Comparison of ENCODE assay signal across 8 cellular contexts in the genomic region with DNA sequence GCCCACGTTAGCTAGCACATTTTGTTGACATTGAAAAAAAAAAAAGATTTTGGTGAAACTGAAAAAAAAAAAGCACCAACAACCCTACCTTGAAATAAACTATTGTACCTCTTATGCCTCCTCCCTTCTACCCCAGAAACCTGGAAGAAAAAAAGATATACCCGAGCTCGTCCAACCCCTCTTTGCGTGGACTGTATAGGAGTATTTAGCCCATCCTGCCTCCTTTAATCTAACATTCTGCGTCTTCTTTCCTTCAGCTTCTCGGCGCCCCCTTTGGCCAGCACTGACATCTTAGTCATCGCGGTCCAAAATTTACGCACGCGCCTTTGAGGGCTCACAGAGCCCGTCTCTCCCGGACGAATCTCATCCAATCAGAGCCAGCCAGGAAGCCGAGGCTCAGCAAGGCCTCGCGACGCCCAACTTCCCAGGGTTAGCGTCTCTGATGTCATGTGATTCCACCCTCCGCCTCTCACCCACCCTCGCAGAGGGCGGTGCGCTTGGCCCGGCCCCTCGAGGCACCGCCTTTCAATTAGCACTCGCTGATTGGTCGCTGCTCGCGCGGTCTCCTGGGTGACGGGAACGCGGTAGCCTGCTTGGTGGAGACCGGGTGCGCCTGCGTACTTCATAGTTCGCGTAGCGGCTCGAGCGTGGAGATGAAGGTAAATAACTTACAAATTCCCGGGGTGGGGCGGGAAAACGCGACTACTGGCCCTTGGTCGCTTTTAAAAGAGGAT. TPM values are rescaled to one million over a fixed set of nuclear protein-coding genes. Genes with fewer than 3 reads are reported as not detected.
A peak's percentile ranks its signal among the peaks of the same experiment; 100 is the strongest.
DNase-seq lines count a peak whose midpoint lies in the region; ATAC-seq and TF ChIP-seq lines count a peak whose summit lies in the region.

A gene (plus strand): TSS at position 625 of the 734 bp plus-strand sequence. CDS start 29 bp downstream, at position 654.

- no peaks in the 10 kb centered on the region for H3K4me1 Mint-ChIP-seq in nephron
- peaks cover 10% of the 10 kb centered on the region for H3K4me1 Mint-ChIP-seq in stimulated activated naive CD8-positive, alpha-beta T cell treated with anti-CD3 and anti-CD28 coated beads, Interleukin-15, amount 100 ng/mL, for 72 hours

- H3K27me3 Mint-ChIP-seq in nephron (ENCODE audit: low read depth), result peaks cover 5% of the 10 kb centered on the region
- H3K27me3 Mint-ChIP-seq in stimulated activated naive CD8-positive, alpha-beta T cell treated with anti-CD3 and anti-CD28 coated beads, Interleukin-15, amount 100 ng/mL, for 72 hours, result peaks cover 7% of the 10 kb centered on the region

- TF ChIP-seq CTCF in RWPE2 (IDR thresholded peaks at IDR 0.05; ENCODE audit: poor library complexity, severe bottlenecking) (peak; percentile 62), fibroblast of the aortic adventitia (IDR thresholded peaks at IDR 0.05; ENCODE audit: insufficient read depth, low read length) (peak; percentile 57), nephron (IDR thresholded peaks at IDR 0.05; ENCODE audit: unreplicated experiment in 3 of 3) (peak; percentile 47 to 67 (median 49))

- H3K36me3 ChIP-seq in RWPE2 (ENCODE audit: low read depth), result peaks cover 4% of the 10 kb centered on the region; the same call in 1 of the 2 replicates

- peak within 1 kb of the TSS; percentile 70 for H3K4me3 ChIP-seq in RWPE2 (ENCODE audit: severe bottlenecking)
- H3K4me3 ChIP-seq in fibroblast of the aortic adventitia (ENCODE audit: low read depth, low read length), result peak within 1 kb of the TSS; percentile 97

- H3K9me3 ChIP-seq in RWPE2 (ENCODE audit: severe bottlenecking), result no peaks in the 10 kb centered on the region

- peak within 1 kb of the TSS in 1 of 3 experiments; percentile 43 for H3K27ac Mint-ChIP-seq in nephron
- H3K27ac Mint-ChIP-seq in stimulated activated naive CD8-positive, alpha-beta T cell treated with anti-CD3 and anti-CD28 coated beads, Interleukin-15, amount 100 ng/mL, for 72 hours, result no peak within 1 kb of the TSS

- no peaks in the 10 kb centered on the region for H3K27me3 ChIP-seq in RWPE2 (ENCODE audit: insufficient read depth, poor library complexity, severe bottlenecking)

- no peaks in the 10 kb centered on the region for H3K36me3 Mint-ChIP-seq in nephron (ENCODE audit: low read depth)

- H3K27ac ChIP-seq in RWPE2 (ENCODE audit: poor library complexity, severe bottlenecking), result no peak within 1 kb of the TSS

- peak; percentile 99 for ATAC-seq in RWPE2 (ENCODE audit: low read depth)
- peak; percentile 99 for ATAC-seq in stimulated activated naive CD8-positive, alpha-beta T cell treated with anti-CD3 and anti-CD28 coated beads, Interleukin-15, amount 100 ng/mL, for 72 hours

- peaks cover 3% of the 10 kb centered on the region for H3K4me1 ChIP-seq in RWPE2 (ENCODE audit: insufficient read depth, poor library complexity, severe bottlenecking)

- no peak within 1 kb of the TSS for H3K4me3 Mint-ChIP-seq in nephron
- H3K4me3 Mint-ChIP-seq in stimulated activated naive CD8-positive, alpha-beta T cell treated with anti-CD3 and anti-CD28 coated beads, Interleukin-15, amount 100 ng/mL, for 72 hours, result no peak within 1 kb of the TSS

- no peaks in the 10 kb centered on the region for H3K9me3 Mint-ChIP-seq in nephron
- H3K9me3 Mint-ChIP-seq in stimulated activated naive CD8-positive, alpha-beta T cell treated with anti-CD3 and anti-CD28 coated beads, Interleukin-15, amount 100 ng/mL, for 72 hours, result no peaks in the 10 kb centered on the region

- DNase-seq in ELR (ENCODE audit: low read depth) (peak; percentile 99), H4 (ENCODE audit: low spot score) (peak; percentile 100), LoVo (ENCODE audit: low spot score) (peak; percentile 99), RWPE2 (ENCODE audit: low spot score) (peak; percentile 99), fibroblast of the aortic adventitia (ENCODE audit: low read depth) (peak; percentile 99)
- DNase-seq in activated T-helper 9 cell treated with anti-CD3 and anti-CD28 coated beads, Interleukin-2, amount 50 U/mL, for 16 hours (ENCODE audit: low read depth), result peak; percentile 98
- peak; percentile 97 to 99 for DNase-seq in stimulated activated naive CD8-positive, alpha-beta T cell treated with anti-CD3 and anti-CD28 coated beads, Interleukin-15, amount 100 ng/mL, for 72 hours

RNA-seq across cellular contexts. Expression of the gene that starts here (rescaled TPM):
- 17.7 and 25.1 TPM in 2 replicates for total RNA-seq in H4 (2014; rRNA removed; shearing (Covaris generic))
- 46.2 and 210 TPM in 2 replicates for total RNA-seq in fibroblast of the aortic adventitia (ENCODE audit: low replicate concordance)
